23 cellular contexts compared by ENCODE assay signal in genomic region chr10:10901906-10902305, GRCh38.
"Had no signal": no experiment of that assay in that cellular context is flagged by ENCODE, and none has a peak within 500 bp of the region (broad histone marks: within the 10 kb centered on the region; RNA-seq: fewer than 3 reads in every experiment).

No MANE protein-coding gene starts in this region.

- H3K4me3 ChIP-seq: left ventricle myocardium inferior, lung, pancreas, prostate gland, skin epidermis, suprapubic skin, thoracic aorta, tibial artery, upper lobe of right lung had no signal

- H3K27me3 ChIP-seq: pancreas, suprapubic skin, tibial artery, upper lobe of right lung had no signal

- H3K36me3 ChIP-seq: left ventricle myocardium inferior, pancreas, prostate gland, suprapubic skin, thoracic aorta, tibial artery, upper lobe of right lung had no signal

- H3K9me3 ChIP-seq: left ventricle myocardium inferior, pancreas, prostate gland, suprapubic skin, thoracic aorta, tibial artery, upper lobe of right lung had no signal

- H3K27ac ChIP-seq: left ventricle myocardium inferior, pancreas, prostate gland, skin epidermis, suprapubic skin, thoracic aorta, tibial artery, upper lobe of right lung had no signal

- H3K4me1 ChIP-seq: left ventricle myocardium inferior, pancreas, prostate gland, suprapubic skin, tibial artery, upper lobe of right lung had no signal

- ATAC-seq: naive thymus-derived CD8-positive, alpha-beta T cell; pancreas; right cardiac atrium; sciatic nerve; stimulated activated effector memory CD8-positive, alpha-beta T cell treated with anti-CD3 and anti-CD28 coated beads, Interleukin-12 subunit alpha, Interleukin-12 subunit beta, amount 100 ng/mL, for 72 hours; upper lobe of right lung had no signal

- DNase-seq: hypothalamus; islet precursor cell; left ventricle myocardium inferior; naive thymus-derived CD8-positive, alpha-beta T cell; nucleus accumbens; pancreas; posterior cingulate gyrus; retina; right cardiac atrium; stimulated activated CD4-positive, alpha-beta T cell treated with anti-CD3 and anti-CD28 coated beads, Interleukin-12 subunit alpha, Interleukin-12 subunit beta, amount 100 ng/mL, for 4 hours; stimulated activated CD4-positive, alpha-beta T cell treated with anti-CD3 and anti-CD28 coated beads, Interleukin-15, amount 100 ng/mL, for 24 hours; stimulated activated CD4-positive, alpha-beta T cell treated with anti-CD3 and anti-CD28 coated beads, Interleukin-4, amount 100 ng/mL, for 24 hours; stimulated activated naive CD4-positive, alpha-beta T cell; tibial artery; trophoblast cell; upper lobe of right lung had no signal
